Comparison of ENCODE assay signal across 11 cellular contexts in genomic region chr16:20884240-20884556, GRCh38. TPM values are rescaled to one million over a fixed set of nuclear protein-coding genes. Genes with fewer than 3 reads are reported as not detected.
DNase-seq lines count a peak whose midpoint lies in the region; TF ChIP-seq lines count a peak whose summit lies in the region.
"Had no signal": no experiment of that assay in that cellular context is flagged by ENCODE, and none has a peak within 500 bp of the region (broad histone marks: within the 10 kb centered on the region; RNA-seq: fewer than 3 reads in every experiment).

No MANE protein-coding gene starts in this region.

- peaks cover 15% of the 10 kb centered on the region for H3K4me1 Mint-ChIP-seq in mesothelial cell of epicardium
- peaks cover 21 to 37% (median 32%) of the 10 kb centered on the region in 3 donors for H3K4me1 Mint-ChIP-seq in CD8-positive, alpha-beta memory T cell

- H3K9ac ChIP-seq in BLaER1 = no peak overlapping the region

- H3K27ac ChIP-seq in BLaER1 (no peak overlapping the region), testis (no peak overlapping the region)
- H3K27ac ChIP-seq in CD8-positive, alpha-beta memory T cell (ENCODE audit: low read depth, low read length) = no peak overlapping the region

- H3K4me3 ChIP-seq in BLaER1 (no peak overlapping the region), astrocyte of the cerebellum (ENCODE audit: low read depth, low read length) (no peak overlapping the region), testis (no peak overlapping the region)
- no peak overlapping the region for H3K4me3 ChIP-seq in CD8-positive, alpha-beta memory T cell (ENCODE audit: low read length)

- TF ChIP-seq CTCF in astrocyte of the cerebellum (IDR thresholded peaks at IDR 0.05; ENCODE audit: low read depth, low read length, missing control alignments) = no peak
- TF ChIP-seq CTCF in mesothelial cell of epicardium (IDR thresholded peaks at IDR 0.05; ENCODE audit: unreplicated experiment) = no peak
- TF ChIP-seq CTCF in testis (IDR thresholded peaks at IDR 0.05) = no peak

- POLR2A ChIA-PET in CD8-positive, alpha-beta memory T cell (lab: Charles Lee) = no interaction called here

- H3K27me3 ChIP-seq in BLaER1 = no peaks in the 10 kb centered on the region
- H3K27me3 ChIP-seq in testis = no peaks in the 10 kb centered on the region
- no peaks in the 10 kb centered on the region for H3K27me3 ChIP-seq in CD8-positive, alpha-beta memory T cell (ENCODE audit: insufficient read depth, low read length, poor library complexity, severe bottlenecking)

- no peaks in the 10 kb centered on the region for H3K9me3 ChIP-seq in BLaER1
- no peaks in the 10 kb centered on the region for H3K9me3 ChIP-seq in testis
- H3K9me3 ChIP-seq in CD8-positive, alpha-beta memory T cell (ENCODE audit: low read length) = no peaks in the 10 kb centered on the region

- H3K27me3 Mint-ChIP-seq in mesothelial cell of epicardium (ENCODE audit: low read depth) = no peaks in the 10 kb centered on the region
- no peaks in the 10 kb centered on the region for H3K27me3 Mint-ChIP-seq in CD8-positive, alpha-beta memory T cell
- H3K27me3 Mint-ChIP-seq: memory B cell had no signal

- H3K36me3 ChIP-seq in BLaER1 = peaks cover 18% of the 10 kb centered on the region; the same call in 1 of the 2 replicates
- H3K36me3 ChIP-seq in testis (ENCODE audit: low read depth, missing control alignments) = no peaks in the 10 kb centered on the region
- H3K36me3 ChIP-seq in CD8-positive, alpha-beta memory T cell (ENCODE audit: insufficient read depth, low read length) = no peaks in the 10 kb centered on the region

- intact Hi-C loops in testis (cut with DNase I; ENCODE audit: low total_unique reads) = no loop called here

- in situ Hi-C loops in astrocyte of the cerebellum (cut with HindIII; ENCODE audit: low sequenced_read_pairs) = no loop called here

- CTCF ChIA-PET in CD8-positive, alpha-beta memory T cell (lab: Charles Lee) = interaction anchor here (1.9 kb wide), 1 partner anchor 9 kb away, joined by 12 read pairs; no protein-coding TSS in a partner anchor

- peak overlapping the region; percentile 43 for H3K27ac Mint-ChIP-seq in mesothelial cell of epicardium
- peak overlapping the region in 3 of 8 donors; percentile 18 to 65 (median 24) for H3K27ac Mint-ChIP-seq in CD8-positive, alpha-beta memory T cell
- H3K27ac Mint-ChIP-seq: memory B cell had no signal

- H3K4me1 ChIP-seq in BLaER1 (peaks cover 23% of the 10 kb centered on the region), testis (no peaks in the 10 kb centered on the region)
- H3K4me1 ChIP-seq in CD8-positive, alpha-beta memory T cell (ENCODE audit: insufficient read depth, low read length) = no peaks in the 10 kb centered on the region

- no peak for TF ChIP-seq POLR2A in testis (IDR thresholded peaks at IDR 0.05)

- no peaks in the 10 kb centered on the region for H3K9me3 Mint-ChIP-seq in mesothelial cell of epicardium
- no peaks in the 10 kb centered on the region for H3K9me3 Mint-ChIP-seq in CD8-positive, alpha-beta memory T cell
- H3K9me3 Mint-ChIP-seq: memory B cell had no signal

- 96 to 100% methylated on average over 1 of the region's 1 CpG for WGBS in testis, 2 donors

- H3K36me3 Mint-ChIP-seq in mesothelial cell of epicardium = no peaks in the 10 kb centered on the region
- peaks cover 0 to 23% (median 7%) of the 10 kb centered on the region in 3 donors for H3K36me3 Mint-ChIP-seq in CD8-positive, alpha-beta memory T cell

- H4K20me1 ChIP-seq in BLaER1 = peaks cover 6% of the 10 kb centered on the region; the same call in 1 of the 2 replicates

- H3K4me3 Mint-ChIP-seq in mesothelial cell of epicardium = no peak overlapping the region
- no peak overlapping the region for H3K4me3 Mint-ChIP-seq in CD8-positive, alpha-beta memory T cell
- H3K4me3 Mint-ChIP-seq: memory B cell had no signal

- peak overlapping the region; percentile 34 for H3K4me2 ChIP-seq in BLaER1

- DNase-seq in HT1080 (ENCODE audit: low read depth) (peak; percentile 69), astrocyte of the cerebellum (ENCODE audit: low read depth) (peak; percentile 79), mesothelial cell of epicardium (ENCODE audit: low spot score in 2 of 2, unreplicated experiment in 2 of 2) (no peak), testis (no peak), NOMO-1 treated with DMSO at 0.1 percent for 48 hours (lab: John Stamatoyannopoulos, UW; ENCODE audit: unreplicated experiment) (no peak), SW 1271 (lab: John Stamatoyannopoulos, UW) (no peak)
- DNase-seq in CD8-positive, alpha-beta memory T cell = no peak
- DNase-seq: erythroblast, NCI-H446 treated with DMSO at 0.1 percent for 48 hours had no signal

RNA-seq across cellular contexts. Expression of gene DCUN1D3, which starts 16.0 kb away (rescaled TPM):
- total RNA-seq in HT1080 (2014; rRNA removed; shearing (Covaris generic)) = 7.5 and 10.6 TPM in 2 replicates
- 9.4 and 10.7 TPM in 2 replicates for polyA plus RNA-seq in HT1080 (2015; cell fraction: cytosol; rRNA removed)
- 12.4 and 12.7 TPM in 2 replicates for polyA plus RNA-seq in HT1080 (2015; cell fraction: nucleus; rRNA removed)
- total RNA-seq in mesothelial cell of epicardium = 10.8 to 12.4 TPM (median 12.0 TPM) in 3 replicates
- total RNA-seq in testis = 10 to 100 TPM; 15.2 to 16.5 TPM
- 19.5 TPM for polyA plus RNA-seq in testis (ENCODE audit: insufficient read depth, low read depth, low replicate concordance)
- 10 to 100 TPM; 12.7 to 13.2 TPM for total RNA-seq in CD8-positive, alpha-beta memory T cell
- 1.4 TPM for polyA plus RNA-seq in CD8-positive, alpha-beta memory T cell

RNA-seq across cellular contexts. Expression of gene LYRM1, which starts 16.4 kb away (rescaled TPM):
- 28.9 and 52.8 TPM in 2 replicates for total RNA-seq in HT1080 (2014; rRNA removed; shearing (Covaris generic))
- 52.9 and 73.5 TPM in 2 replicates for polyA plus RNA-seq in HT1080 (2015; cell fraction: cytosol; rRNA removed)
- polyA plus RNA-seq in HT1080 (2015; cell fraction: nucleus; rRNA removed) = 19.3 and 27.4 TPM in 2 replicates
- total RNA-seq in mesothelial cell of epicardium = 14.7 to 16.0 TPM (median 15.9 TPM) in 3 replicates
- total RNA-seq in testis = 10 to 100 TPM; 30.2 to 43.0 TPM
- 87.2 TPM for polyA plus RNA-seq in testis (ENCODE audit: insufficient read depth, low read depth, low replicate concordance)
- total RNA-seq in CD8-positive, alpha-beta memory T cell = 10 to 100 TPM; 33.9 to 35.1 TPM
- polyA plus RNA-seq in CD8-positive, alpha-beta memory T cell = 39.9 TPM

Comparison
In these comparisons a context has a peak if more than half of its experiments do, and no peak if none do; other contexts are left out.
1. DNase-seq: peak in HT1080 (single experiment) and astrocyte of the cerebellum (single experiment); none in mesothelial cell of epicardium (0 of 2), testis (single experiment), NOMO-1 treated with DMSO at 0.1 percent for 48 hours (single experiment), SW 1271 (0 of 2) and CD8-positive, alpha-beta memory T cell (0 of 5).